Comparison of ENCODE assay signal across 31 cellular contexts in genomic region chr5:20034717-20035116, GRCh38. TPM values are rescaled to one million over a fixed set of nuclear protein-coding genes. Genes with fewer than 3 reads are reported as not detected.
DNase-seq lines count a peak whose midpoint lies in the region; ATAC-seq and TF ChIP-seq lines count a peak whose summit lies in the region.
"Had no signal": no experiment of that assay in that cellular context is flagged by ENCODE, and none has a peak within 500 bp of the region (broad histone marks: within the 10 kb centered on the region; RNA-seq: fewer than 3 reads in every experiment).

No MANE protein-coding gene starts in this region.

- peak; percentile 2 for DNase-seq in ELR (ENCODE audit: low read depth)
- peak; percentile 61 for DNase-seq in PC-3
- no peak for DNase-seq in stimulated activated CD4-positive, alpha-beta T cell treated with anti-CD3 and anti-CD28 coated beads, Interleukin-2, amount 100 ng/mL, for 48 hours
- no peak for DNase-seq in NCI-H2081 (lab: John Stamatoyannopoulos, UW)
- DNase-seq: 8988T; ACHN; AML-193; BE2C; C1 segment of cervical spinal cord; Caco-2; Calu3; CD4-positive, alpha-beta memory T cell; CD4-positive, alpha-beta T cell; CD4-positive, CD25-positive, alpha-beta regulatory T cell; CD8-positive, alpha-beta memory T cell; CD8-positive, alpha-beta T cell; COR-L47; DMS 273 treated with DMSO at 0.1 percent for 48 hours; DMS153; DMS53; DMS79; DMS79 treated with DMSO at 0.1 percent for 48 hours; DND-41; EL had no signal

- no peak overlapping the region for H2AFZ ChIP-seq in PC-3 (ENCODE audit: low read length)

- no peak overlapping the region for H3K27ac ChIP-seq in PC-3 (ENCODE audit: low read length)
- H3K27ac ChIP-seq: 22Rv1; A549; BLaER1; BLaER1 treated with 17β-estradiol and CSF1 and Interleukin-3, amounts not matched to agents 10 nM and 100 nM; C4-2B had no signal

- no peaks in the 10 kb centered on the region for H3F3A ChIP-seq in PC-3 (ENCODE audit: low read length, unreplicated experiment)

- H3K9me2 ChIP-seq in PC-3 (replicated peaks; ENCODE audit: low read length) = no peaks in the 10 kb centered on the region

- POLR2A ChIA-PET in PC-3 (lab: Charles Lee; ENCODE audit: unreplicated experiment) = no interaction called here

- peaks cover 5% of the 10 kb centered on the region; the same call in 1 of the 2 replicates for H3K4me1 ChIP-seq in PC-3 (ENCODE audit: insufficient read depth, low read length)
- H3K4me1 ChIP-seq: A549, BE2C, BLaER1, Caco-2 had no signal

- no peak overlapping the region for H3K9ac ChIP-seq in PC-3 (ENCODE audit: low read length)
- H3K9ac ChIP-seq: BLaER1; BLaER1 treated with 17β-estradiol and CSF1 and Interleukin-3, amounts not matched to agents 10 nM and 100 nM had no signal

- peak; percentile 56 for ATAC-seq in PC-3
- ATAC-seq: A549; CD8-positive, alpha-beta T cell had no signal

- no peak for TF ChIP-seq CTCF in PC-3 (conservative IDR thresholded peaks at IDR 0.05; ENCODE audit: low read depth, low read length)

- no TSS peak for BruUV-seq in PC-3 (replicated peaks; lab: Mats Ljungman, UMichigan)

- no peaks in the 10 kb centered on the region for H4K20me1 ChIP-seq in PC-3 (ENCODE audit: low read length)
- H4K20me1 ChIP-seq: BLaER1; BLaER1 treated with 17β-estradiol and CSF1 and Interleukin-3, amounts not matched to agents 10 nM and 100 nM had no signal

- H3K79me2 ChIP-seq in PC-3 (ENCODE audit: low read length) = no peaks in the 10 kb centered on the region

- intact Hi-C loops in PC-3 (cut with micrococcal nuclease) = no loop called here

- no peaks in the 10 kb centered on the region for H3K27me3 ChIP-seq in PC-3 (ENCODE audit: low read length)
- H3K27me3 ChIP-seq: BE2C; BLaER1; BLaER1 treated with 17β-estradiol and CSF1 and Interleukin-3, amounts not matched to agents 10 nM and 100 nM had no signal

- CTCF ChIA-PET in PC-3 (lab: Charles Lee) = no interaction called here

- no peak overlapping the region for H3K4me3 ChIP-seq in PC-3 (ENCODE audit: low read length)
- H3K4me3 ChIP-seq: A549; BLaER1; BLaER1 treated with 17β-estradiol and CSF1 and Interleukin-3, amounts not matched to agents 10 nM and 100 nM had no signal

- H3K36me3 ChIP-seq in PC-3 (ENCODE audit: low read depth, low read length) = no peaks in the 10 kb centered on the region
- H3K36me3 ChIP-seq: BE2C; BLaER1; BLaER1 treated with 17β-estradiol and CSF1 and Interleukin-3, amounts not matched to agents 10 nM and 100 nM had no signal

- no peak overlapping the region for H3K4me2 ChIP-seq in PC-3 (ENCODE audit: low read length)
- H3K4me2 ChIP-seq: A549; BLaER1; BLaER1 treated with 17β-estradiol and CSF1 and Interleukin-3, amounts not matched to agents 10 nM and 100 nM had no signal

- H3K9me3 ChIP-seq in PC-3 (ENCODE audit: low read length) = no peaks in the 10 kb centered on the region
- H3K9me3 ChIP-seq: A549, BE2C, BLaER1, Caco-2 had no signal

RNA-seq across cellular contexts. Expression of gene CDH18, which starts 46.7 kb away (rescaled TPM):
- 0.15 TPM in 1 of 2 replicates, not detected in the other for total RNA-seq in PC-3 (2014; rRNA removed)
- total RNA-seq: A673; B cell; Calu3; CD4-positive, alpha-beta memory T cell; CD4-positive, alpha-beta T cell; CD4-positive, CD25-positive, alpha-beta regulatory T cell; CD8-positive, alpha-beta memory T cell; CD8-positive, alpha-beta T cell had no signal

Comparison
In these comparisons a context has a peak if more than half of its experiments do, and no peak if none do; other contexts are left out.
1. DNase-seq: peak in ELR (single experiment) and PC-3 (single experiment); none in stimulated activated CD4-positive, alpha-beta T cell treated with anti-CD3 and anti-CD28 coated beads, Interleukin-2, amount 100 ng/mL, for 48 hours (0 of 2) and NCI-H2081 (0 of 2).